Comparison of ENCODE assay signal across 26 cellular contexts in genomic region chr3:124441766-124442165, GRCh38.
"Had no signal": no experiment of that assay in that cellular context is flagged by ENCODE, and none has a peak within 500 bp of the region (broad histone marks: within the 10 kb centered on the region; RNA-seq: fewer than 3 reads in every experiment).

No MANE protein-coding gene starts in this region.

- H3K36me3 ChIP-seq: cardiac muscle cell, SJCRH30 had no signal

- H3K27me3 ChIP-seq: cardiac muscle cell, SJCRH30 had no signal

- H3K9me3 Mint-ChIP-seq: activated CD4-positive, alpha-beta memory T cell treated with anti-CD3 and anti-CD28 coated beads for 36 hours; activated naive CD4-positive, alpha-beta T cell treated with anti-CD3 and anti-CD28 coated beads, Interleukin-2, amount 10 ng/mL, durations not matched to agents 7 days and 5 days; activated naive CD8-positive, alpha-beta T cell treated with anti-CD3 and anti-CD28 coated beads, Interleukin-2, amount 50 U/mL, for 24 hours had no signal

- H3K27ac ChIP-seq: cardiac muscle cell, SK-N-MC had no signal

- FAIRE-seq: K562 had no signal

- ATAC-seq: activated CD4-positive, alpha-beta T cell treated with anti-CD3 and anti-CD28 coated beads for 36 hours; activated CD4-positive, CD25-positive, alpha-beta regulatory T cell treated with anti-CD3 and anti-CD28 coated beads, Interleukin-2, amount 50 U/mL, for 24 hours; activated naive CD8-positive, alpha-beta T cell treated with anti-CD3 and anti-CD28 coated beads, Interleukin-2, amount 50 U/mL, for 24 hours; K562; Panc1 had no signal

- H3K4me1 Mint-ChIP-seq: activated CD4-positive, alpha-beta T cell treated with anti-CD3 and anti-CD28 coated beads for 36 hours; activated naive CD4-positive, alpha-beta T cell treated with anti-CD3 and anti-CD28 coated beads, Interleukin-2, amount 10 ng/mL, durations not matched to agents 7 days and 5 days; activated naive CD8-positive, alpha-beta T cell treated with anti-CD3 and anti-CD28 coated beads, Interleukin-2, amount 50 U/mL, for 24 hours had no signal

- H3K9me3 ChIP-seq: SJCRH30 had no signal

- H3K4me3 ChIP-seq: cardiac muscle cell, K562, SJCRH30, SK-N-MC had no signal

- H3K36me3 Mint-ChIP-seq: activated CD4-positive, alpha-beta memory T cell treated with anti-CD3 and anti-CD28 coated beads for 36 hours; activated naive CD4-positive, alpha-beta T cell treated with anti-CD3 and anti-CD28 coated beads, Interleukin-2, amount 10 ng/mL, durations not matched to agents 7 days and 5 days; activated naive CD8-positive, alpha-beta T cell had no signal

- H3K4me3 Mint-ChIP-seq: activated CD4-positive, alpha-beta memory T cell treated with anti-CD3 and anti-CD28 coated beads for 36 hours; activated CD4-positive, alpha-beta T cell treated with anti-CD3 and anti-CD28 coated beads for 36 hours; activated naive CD4-positive, alpha-beta T cell treated with anti-CD3 and anti-CD28 coated beads, Interleukin-2, amount 10 ng/mL, durations not matched to agents 7 days and 5 days; activated naive CD8-positive, alpha-beta T cell; activated naive CD8-positive, alpha-beta T cell treated with anti-CD3 and anti-CD28 coated beads, Interleukin-2, amount 50 U/mL, for 24 hours had no signal

- DNase-seq: activated CD4-positive, alpha-beta memory T cell treated with anti-CD3 and anti-CD28 coated beads for 36 hours; activated CD4-positive, alpha-beta T cell treated with anti-CD3 and anti-CD28 coated beads for 36 hours; activated CD4-positive, alpha-beta T cell treated with anti-CD3 and anti-CD28 coated beads, Interleukin-2, amount 50 U/mL, for 1 hour; activated CD8-positive, alpha-beta memory T cell treated with anti-CD3 and anti-CD28 coated beads, Interleukin-2, amount 50 U/mL, for 4 hours; activated effector memory CD4-positive, alpha-beta T cell treated with Interleukin-2 at 50 U/mL for 16 hours; activated naive CD4-positive, alpha-beta T cell treated with anti-CD3 and anti-CD28 coated beads, Interleukin-2, amount 10 ng/mL, durations not matched to agents 7 days and 5 days; activated naive CD8-positive, alpha-beta T cell treated with anti-CD3 and anti-CD28 coated beads, Interleukin-2, amount 50 U/mL, for 24 hours; activated T-cell treated with anti-CD3 and anti-CD28 coated beads, Interleukin-2, amount 50 U/mL, for 48 hours; aorta; Karpas-422; NCI-H1048; NCI-H1105 treated with DMSO at 0.1 percent for 48 hours; NCI-H1436; NCI-H1694; NCI-H1930; NCI-H345; NCI-H524 treated with DMSO at 0.1 percent for 48 hours; SHP77; SJCRH30; T1000 had no signal

- H3K27ac Mint-ChIP-seq: activated CD4-positive, alpha-beta memory T cell treated with anti-CD3 and anti-CD28 coated beads for 36 hours; activated CD4-positive, alpha-beta T cell treated with anti-CD3 and anti-CD28 coated beads for 36 hours; activated naive CD4-positive, alpha-beta T cell treated with anti-CD3 and anti-CD28 coated beads, Interleukin-2, amount 10 ng/mL, durations not matched to agents 7 days and 5 days; activated naive CD8-positive, alpha-beta T cell; activated naive CD8-positive, alpha-beta T cell treated with anti-CD3 and anti-CD28 coated beads, Interleukin-2, amount 50 U/mL, for 24 hours had no signal
